25 cellular contexts compared by ENCODE assay signal in the genomic region with DNA sequence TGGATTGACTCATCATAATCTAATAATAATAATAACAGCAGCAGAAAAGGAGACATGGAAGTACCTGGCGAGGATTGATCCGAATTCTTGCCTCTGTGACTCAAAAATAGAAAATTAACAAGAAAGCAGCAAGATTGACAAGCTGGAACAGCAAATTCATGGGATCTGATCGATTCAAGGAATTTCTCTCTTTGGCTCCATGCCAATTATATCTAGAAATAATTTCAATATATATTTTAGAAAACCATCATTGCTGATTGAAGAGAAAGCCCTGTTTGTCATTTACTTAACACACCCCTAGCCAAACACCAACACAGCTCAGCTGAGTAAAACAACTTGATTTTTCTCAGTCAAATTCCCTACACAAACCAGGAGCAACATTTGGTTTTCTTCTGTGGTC.
A peak's percentile ranks its signal among the peaks of the same experiment; 100 is the strongest.
DNase-seq lines count a peak whose midpoint lies in the region; ATAC-seq, FAIRE-seq and TF ChIP-seq lines count a peak whose summit lies in the region.
"Had no signal": no experiment of that assay in that cellular context is flagged by ENCODE, and none has a peak within 500 bp of the region (broad histone marks: within the 10 kb centered on the region; RNA-seq: fewer than 3 reads in every experiment).

No MANE protein-coding gene starts in this region.

- H3K36me3 Mint-ChIP-seq in nephron progenitor cell (ENCODE audit: low read depth): peaks cover 24% of the 10 kb centered on the region
- H3K36me3 Mint-ChIP-seq: CD14-positive monocyte; CD4-positive, alpha-beta memory T cell; CD4-positive, CD25-positive, alpha-beta regulatory T cell; CD8-positive, alpha-beta memory T cell had no signal

- no peaks in the 10 kb centered on the region for H3K9me1 ChIP-seq in K562 (ENCODE audit: control insufficient read depth, insufficient read depth, low read length)

- no peak overlapping the region for H3K4me2 ChIP-seq in K562 (ENCODE audit: insufficient read depth, low read length)
- H3K4me2 ChIP-seq: BLaER1 had no signal

- peak overlapping the region; percentile 86 for H3K27ac Mint-ChIP-seq in nephron progenitor cell
- H3K27ac Mint-ChIP-seq: CD14-positive monocyte; CD4-positive, alpha-beta memory T cell; CD4-positive, CD25-positive, alpha-beta regulatory T cell had no signal

- DNase-seq in K562 (ENCODE audit: extremely low read depth in 1 of 4, low spot score in 3 of 4) (no peak), caudate nucleus (lab: John Stamatoyannopoulos, UW) (no peak), nephron progenitor cell (no peak), NCI-H2029 treated with DMSO at 0.1 percent for 48 hours (lab: John Stamatoyannopoulos, UW) (no peak), NCI-H2171 (lab: John Stamatoyannopoulos, UW) (no peak), right atrium auricular region (ENCODE audit: low spot score) (no peak)
- DNase-seq: 8988T; ACHN; BE2C; CD4-positive, alpha-beta memory T cell; CD4-positive, CD25-positive, alpha-beta regulatory T cell; CD8-positive, alpha-beta memory T cell; COR-L47; DMS 273 treated with DMSO at 0.1 percent for 48 hours; DMS153; DMS53; DMS79; DND-41; EL; GDM1 had no signal

- no peaks in the 10 kb centered on the region for H4K20me1 ChIP-seq in K562 (replicated peaks; ENCODE audit: control insufficient read depth, insufficient read depth, low read length)
- H4K20me1 ChIP-seq: BLaER1 had no signal

- H3K9me3 ChIP-seq in K562 (replicated peaks; ENCODE audit: control insufficient read depth, insufficient read depth, low read depth, low read length) (no peaks in the 10 kb centered on the region), right atrium auricular region (no peaks in the 10 kb centered on the region)
- H3K9me3 ChIP-seq: BE2C, BLaER1 had no signal

- H3K36me3 ChIP-seq in K562 (ENCODE audit: control insufficient read depth, insufficient read depth, low read length) (no peaks in the 10 kb centered on the region), right atrium auricular region (no peaks in the 10 kb centered on the region)
- H3K36me3 ChIP-seq: BE2C, BLaER1 had no signal

- no peaks in the 10 kb centered on the region for H3K4me1 ChIP-seq in K562 (replicated peaks in 1 of 2; ENCODE audit: control insufficient read depth in 2 of 2, insufficient read depth in 2 of 2, low read length in 2 of 2)
- H3K4me1 ChIP-seq in right atrium auricular region: no peaks in the 10 kb centered on the region
- H3K4me1 ChIP-seq: BE2C, BLaER1 had no signal

- peaks cover 4% of the 10 kb centered on the region for H3K9me3 Mint-ChIP-seq in nephron progenitor cell
- H3K9me3 Mint-ChIP-seq: CD14-positive monocyte; CD4-positive, CD25-positive, alpha-beta regulatory T cell; CD8-positive, alpha-beta memory T cell had no signal

- intact Hi-C loops in K562 (cut with micrococcal nuclease): no loop called here

- H3K27me3 Mint-ChIP-seq in nephron progenitor cell (ENCODE audit: low read depth, poor library complexity): no peaks in the 10 kb centered on the region
- H3K27me3 Mint-ChIP-seq: CD4-positive, CD25-positive, alpha-beta regulatory T cell had no signal

- TF ChIP-seq RAD21 in K562 (CRISPR knock-in tag; conservative IDR thresholded peaks at IDR 0.05 in 1 of 2, IDR thresholded peaks at IDR 0.05 in 1 of 2): no peak

- no peak for FAIRE-seq in K562 (lab: Jason Lieb, UNC)
- FAIRE-seq: A204.1, GM12878, GM18507 had no signal

- no peak overlapping the region for H3K9ac ChIP-seq in K562 (ENCODE audit: insufficient read depth in 1 of 2, low read depth in 2 of 2, low read length in 2 of 2)
- H3K9ac ChIP-seq: BLaER1 had no signal

- no peak overlapping the region for H2AFZ ChIP-seq in K562 (ENCODE audit: low read depth, low read length)

- no TSS peak for BruUV-seq in K562 (replicated peaks; lab: Mats Ljungman, UMichigan)

- no peaks in the 10 kb centered on the region for H3K79me2 ChIP-seq in K562 (ENCODE audit: control insufficient read depth, insufficient read depth, low read length)

- TF ChIP-seq CTCF in K562 (IDR thresholded peaks at IDR 0.05 in 2 of 3, conservative IDR thresholded peaks at IDR 0.05 in 1 of 3; ENCODE audit: insufficient read depth in 2 of 3, low read depth in 1 of 3, low read length in 3 of 3) (no peak), nephron progenitor cell (IDR thresholded peaks at IDR 0.05) (no peak), right atrium auricular region (IDR thresholded peaks at IDR 0.05) (no peak)

- POLR2A ChIA-PET in K562 (lab: Yijun Ruan, JAX): interaction anchor here (0.7 to 2.4 kb wide), 3 partner anchors 10 to 18 kb away, joined by 3 to 8 read pairs (median 5); no protein-coding TSS in a partner anchor

- no peak for TF ChIP-seq POLR2A in K562 (conservative IDR thresholded peaks at IDR 0.05)

- WGBS in K562 (ENCODE audit: insufficient coverage, low coverage, missing lambda C conversion rate): 14% methylated on average over 3 of the region's 3 CpGs

- peaks cover 64% of the 10 kb centered on the region for H3K4me1 Mint-ChIP-seq in nephron progenitor cell

- H3K4me3 ChIP-seq in K562: no peak overlapping the region
- H3K4me3 ChIP-seq in right atrium auricular region: no peak overlapping the region
- H3K4me3 ChIP-seq: BLaER1, GM12878 had no signal

- H3K27ac ChIP-seq in K562 (ENCODE audit: extremely low read depth, low read depth, low read length) (no peak overlapping the region), caudate nucleus (ENCODE audit: low read depth, low read length) (peak overlapping the region; percentile 36), right atrium auricular region (no peak overlapping the region)
- H3K27ac ChIP-seq: BLaER1 had no signal

- CTCF ChIA-PET in K562 (lab: Yijun Ruan, JAX; ENCODE audit: low intra/inter-chr PET ratio): no interaction called here

- TF ChIP-seq EP300 in K562 (IDR thresholded peaks at IDR 0.05; ENCODE audit: low read length): no peak

- in situ Hi-C loops in K562 (cut with MboI): no loop called here

- ATAC-seq in K562: no peak
- ATAC-seq: GM12878 had no signal

- H3K27me3 ChIP-seq in K562 (ENCODE audit: control insufficient read depth in 2 of 2, insufficient read depth in 2 of 2, low read length in 2 of 2) (peaks cover 13 to 21% of the 10 kb centered on the region in 2 experiments; a peak in 4 of 5 replicates), right atrium auricular region (no peaks in the 10 kb centered on the region)
- H3K27me3 ChIP-seq: BE2C, BLaER1 had no signal

- H3K4me3 Mint-ChIP-seq in nephron progenitor cell: peak overlapping the region; percentile 52
- H3K4me3 Mint-ChIP-seq: CD14-positive monocyte; CD4-positive, alpha-beta memory T cell; CD4-positive, CD25-positive, alpha-beta regulatory T cell; CD8-positive, alpha-beta memory T cell had no signal

TF ChIP-seq in K562, 482 proteins besides CTCF, POLR2A, EP300 and RAD21:
- TF ChIP-seq NFIC (IDR thresholded peaks at IDR 0.05) (peak; percentile 88), NFIX (CRISPR knock-in tag; IDR thresholded peaks at IDR 0.05; ENCODE audit: low read depth) (peak; percentile 95), EGR1 (conservative IDR thresholded peaks at IDR 0.05) (no peak)
